In genomic region chr5:93715327-93715726, GRCh38 we compare ENCODE assay signal across 19 cellular contexts. TPM values are rescaled to one million over a fixed set of nuclear protein-coding genes. Genes with fewer than 3 reads are reported as not detected.
A peak's percentile ranks its signal among the peaks of the same experiment; 100 is the strongest.
DNase-seq lines count a peak whose midpoint lies in the region; TF ChIP-seq lines count a peak whose summit lies in the region.
"Had no signal": no experiment of that assay in that cellular context is flagged by ENCODE, and none has a peak within 500 bp of the region (broad histone marks: within the 10 kb centered on the region; RNA-seq: fewer than 3 reads in every experiment).

No MANE protein-coding gene starts in this region.

- no peak overlapping the region for H3K4me3 ChIP-seq in BE2C (ENCODE audit: low read depth, low read length)
- no peak overlapping the region for H3K4me3 ChIP-seq in brain microvascular endothelial cell (ENCODE audit: low read depth, low read length)
- H3K4me3 ChIP-seq: ascending aorta, colonic mucosa, gastroesophageal sphincter, transverse colon had no signal

- DNase-seq in BE2C: peak; percentile 34
- DNase-seq in D341Med (ENCODE audit: low spot score): peak; percentile 18
- peak; percentile 26 to 29 for DNase-seq in NCI-H1930 (lab: John Stamatoyannopoulos, UW)
- DNase-seq in NCI-H82 treated with DMSO at 0.1 percent for 48 hours (lab: John Stamatoyannopoulos, UW; ENCODE audit: unreplicated experiment): peak; percentile 79
- no peak for DNase-seq in brain microvascular endothelial cell
- DNase-seq in medulla oblongata (ENCODE audit: extremely low spot score): no peak
- DNase-seq in GM19238 (ENCODE audit: insufficient read length, low spot score): no peak
- DNase-seq: activated T-cell treated with anti-CD3 and anti-CD28 coated beads, Interleukin-2, amount 50 U/mL, for 4 hours; CD8-positive, alpha-beta memory T cell; colonic mucosa; DMS79 treated with DMSO at 0.1 percent for 48 hours; effector CD4-positive, alpha-beta T cell; GF-D8; NCI-H2107; SIG-M5; stimulated activated CD4-positive, alpha-beta T cell treated with anti-CD3 and anti-CD28 coated beads, Interleukin-15, amount 100 ng/mL, for 24 hours; transverse colon had no signal

- peaks cover 12% of the 10 kb centered on the region for H3K4me1 ChIP-seq in BE2C
- H3K4me1 ChIP-seq: ascending aorta, colonic mucosa, gastroesophageal sphincter had no signal

- H3K36me3 ChIP-seq in BE2C: no peaks in the 10 kb centered on the region
- H3K36me3 ChIP-seq in brain microvascular endothelial cell (replicated peaks): no peaks in the 10 kb centered on the region
- H3K36me3 ChIP-seq: ascending aorta, colonic mucosa, gastroesophageal sphincter, transverse colon had no signal

- H3K9me3 ChIP-seq in BE2C: no peaks in the 10 kb centered on the region
- H3K9me3 ChIP-seq: ascending aorta, colonic mucosa, transverse colon had no signal

- in situ Hi-C loops in brain microvascular endothelial cell (cut with HindIII; ENCODE audit: low pct_ligation_motif_present, low sequenced_read_pairs): no loop called here

- H3K27ac ChIP-seq in brain microvascular endothelial cell: no peak overlapping the region
- H3K27ac ChIP-seq: ascending aorta, colonic mucosa, gastroesophageal sphincter, transverse colon had no signal

- H3K27me3 ChIP-seq in BE2C (no peaks in the 10 kb centered on the region), brain microvascular endothelial cell (replicated peaks) (no peaks in the 10 kb centered on the region)
- H3K27me3 ChIP-seq: ascending aorta, colonic mucosa, gastroesophageal sphincter, transverse colon had no signal

- no peak for TF ChIP-seq CTCF in BE2C (IDR thresholded peaks at IDR 0.05; ENCODE audit: low read depth, low read length)
- TF ChIP-seq CTCF in brain microvascular endothelial cell (IDR thresholded peaks at IDR 0.05; ENCODE audit: low read depth, low read length, missing control alignments): no peak

RNA-seq across cellular contexts. Expression of gene POU5F2, which starts 26.1 kb away (rescaled TPM):
- not detected for polyA plus RNA-seq in BE2C (2012; ENCODE audit: insufficient read depth, insufficient read length, low read depth)

Comparison
In these comparisons a context has a peak if more than half of its experiments do, and no peak if none do; other contexts are left out.
1. DNase-seq: peak in BE2C (single experiment), D341Med (single experiment), NCI-H1930 (2 of 2) and NCI-H82 treated with DMSO at 0.1 percent for 48 hours (single experiment); none in brain microvascular endothelial cell (single experiment), medulla oblongata (single experiment) and GM19238 (single experiment).